In the genomic region with DNA sequence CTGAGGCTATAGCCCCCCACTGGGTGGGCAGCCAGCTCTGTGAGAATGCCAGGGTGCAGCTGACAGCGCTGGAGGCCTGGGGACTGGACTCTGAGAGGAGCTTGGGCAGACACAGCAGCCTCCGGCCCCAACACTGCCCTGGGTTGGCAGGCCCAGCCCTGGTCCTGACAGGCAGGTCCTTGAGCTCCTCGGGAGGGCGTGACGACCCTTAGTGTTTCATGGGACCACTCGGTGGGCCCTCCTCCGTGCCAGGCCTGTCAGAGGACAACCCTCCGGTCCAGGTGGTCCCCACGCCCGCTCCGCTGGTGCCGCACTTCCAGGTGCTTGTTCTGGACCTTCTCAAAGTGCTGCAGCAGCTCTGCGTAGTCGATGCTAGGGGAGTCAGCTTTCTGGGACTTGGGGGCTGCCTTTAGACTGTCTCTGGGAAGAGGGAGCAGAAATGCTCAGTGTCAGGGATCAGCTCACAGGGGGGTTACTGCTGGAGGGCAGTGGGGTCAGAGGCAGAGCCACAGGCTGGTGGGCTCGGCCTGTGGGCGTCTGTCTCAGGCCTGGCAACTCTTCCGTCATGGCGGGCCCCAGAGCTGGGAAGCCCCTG, we compare ENCODE assay signal across 12 cellular contexts. TPM values are rescaled to one million over a fixed set of nuclear protein-coding genes. Genes with fewer than 3 reads are reported as not detected.
DNase-seq lines count a peak whose midpoint lies in the region; ATAC-seq, FAIRE-seq and TF ChIP-seq lines count a peak whose summit lies in the region.
"Had no signal": no experiment of that assay in that cellular context is flagged by ENCODE, and none has a peak within 500 bp of the region (broad histone marks: within the 10 kb centered on the region; RNA-seq: fewer than 3 reads in every experiment).

No MANE protein-coding gene starts in this region.

- H3K27me3 ChIP-seq in BLaER1 (no peaks in the 10 kb centered on the region), adipocyte (replicated peaks; ENCODE audit: control insufficient read depth, insufficient read depth, low read length) (no peaks in the 10 kb centered on the region), psoas muscle (ENCODE audit: insufficient read depth in 3 of 3, low read length in 2 of 3) (no peaks in the 10 kb centered on the region)
- H3K27me3 ChIP-seq: BE2C had no signal

- peaks cover 13% of the 10 kb centered on the region for H3K36me3 ChIP-seq in BLaER1
- no peaks in the 10 kb centered on the region for H3K36me3 ChIP-seq in adipocyte (ENCODE audit: control insufficient read depth, insufficient read depth, low read length, severe bottlenecking)
- peaks cover 0 to 9% of the 10 kb centered on the region in 2 donors for H3K36me3 ChIP-seq in psoas muscle (ENCODE audit: insufficient read depth in 1 of 2, low read depth in 1 of 2)

- H3K4me3 ChIP-seq in BLaER1 (no peak overlapping the region), adipocyte (ENCODE audit: low read length) (no peak overlapping the region), psoas muscle (no peak overlapping the region)

- H3K9me3 ChIP-seq in BLaER1 (no peaks in the 10 kb centered on the region), adipocyte (ENCODE audit: control insufficient read depth, low read length) (no peaks in the 10 kb centered on the region), psoas muscle (no peaks in the 10 kb centered on the region)
- H3K9me3 ChIP-seq: BE2C had no signal

- TF ChIP-seq CTCF in psoas muscle (IDR thresholded peaks at IDR 0.05): no peak

- DNase-seq in adipocyte (ENCODE audit: low read depth) (no peak), left ventricle myocardium superior (peak; percentile 44), psoas muscle (peak; percentile 33 to 65), iPS-NIHi11 (ENCODE audit: low spot score) (no peak), GM19239 (ENCODE audit: insufficient read length, low spot score) (no peak), KG1 (lab: John Stamatoyannopoulos, UW) (no peak)
- DNase-seq: NCI-H1694 treated with DMSO at 0.1 percent for 48 hours had no signal

- peak overlapping the region; percentile 51; the same call in 1 of the 2 replicates for H3K27ac ChIP-seq in BLaER1
- peak overlapping the region; percentile 86 for H3K27ac ChIP-seq in psoas muscle

- FAIRE-seq in GM19239 (lab: Jason Lieb, UNC): no peak

- no peak for ATAC-seq in left ventricle myocardium superior
- no peak for ATAC-seq in psoas muscle
- ATAC-seq in GM18502 (IDR thresholded peaks at IDR 0.05; ENCODE audit: poor library complexity, unreplicated experiment): no peak

- H3K9ac ChIP-seq in BLaER1 (0 out of 2 replicates have a peak overlapping the region, but pooled peaks have one; percentile 3), adipocyte (ENCODE audit: low read length) (peak overlapping the region; percentile 54)

- peak overlapping the region; percentile 98; the same call in 1 of the 2 replicates for H3K4me2 ChIP-seq in BLaER1

- 48 to 64% (median 61%) methylated on average over 18 of the region's 18 CpGs for WGBS in psoas muscle, 3 donors

- intact Hi-C loops in left ventricle myocardium superior (cut with micrococcal nuclease): loop anchor here (10.0 kb wide), 2 partner anchors 47 to 87 kb away; no protein-coding TSS in a partner anchor
- intact Hi-C loops in psoas muscle (cut with DNase I): no loop called here

- H4K20me1 ChIP-seq in BLaER1: peaks cover 21% of the 10 kb centered on the region

- H3K4me1 ChIP-seq in BLaER1: peaks cover 89% of the 10 kb centered on the region
- peaks cover 75% of the 10 kb centered on the region for H3K4me1 ChIP-seq in adipocyte (ENCODE audit: control insufficient read depth, insufficient read depth, low read length)
- peaks cover 86% of the 10 kb centered on the region for H3K4me1 ChIP-seq in psoas muscle

RNA-seq across cellular contexts. Expression of a gene that starts 1.9 kb away (rescaled TPM):
- total RNA-seq in left ventricle myocardium superior (101 TPM), psoas muscle (100 to 1,000 TPM; 104 to 166 (median 110) TPM)
- 100 to 1,000 TPM in 1 of 3 donors, 10 to 100 TPM in 2; 50.0 to 120 (median 94.3) TPM for polyA plus RNA-seq in psoas muscle

RNA-seq across cellular contexts. Expression of a gene that starts 41.4 kb away (rescaled TPM):
- total RNA-seq in left ventricle myocardium superior: 1.5 TPM
- 10 to 100 TPM in 2 of 4 donors, 1 to 10 TPM in 2; 6.5 to 18.5 (median 9.0) TPM for total RNA-seq in psoas muscle
- polyA plus RNA-seq in psoas muscle: 1 to 10 TPM in 2 of 3 donors, under 1 TPM in 1; 0.89 to 3.7 (median 2.2) TPM
- total RNA-seq: activated T-helper 2 cell treated with anti-CD3 and anti-CD28 coated beads, Interferon-gamma antibody, Interleukin-2, Interleukin-4, amounts not matched to agents 10 μg/mL and 5 μg/mL and 100 μg/mL, durations not matched to agents 14 hours and 24 hours and 36 hours; HT1080 had no signal

Comparison
In these comparisons a context has a peak if more than half of its experiments do, and no peak if none do; other contexts are left out.
1. DNase-seq: peak in left ventricle myocardium superior (single experiment) and psoas muscle (2 of 2); none in adipocyte (single experiment), iPS-NIHi11 (single experiment), GM19239 (single experiment) and KG1 (single experiment).